In the genomic region with DNA sequence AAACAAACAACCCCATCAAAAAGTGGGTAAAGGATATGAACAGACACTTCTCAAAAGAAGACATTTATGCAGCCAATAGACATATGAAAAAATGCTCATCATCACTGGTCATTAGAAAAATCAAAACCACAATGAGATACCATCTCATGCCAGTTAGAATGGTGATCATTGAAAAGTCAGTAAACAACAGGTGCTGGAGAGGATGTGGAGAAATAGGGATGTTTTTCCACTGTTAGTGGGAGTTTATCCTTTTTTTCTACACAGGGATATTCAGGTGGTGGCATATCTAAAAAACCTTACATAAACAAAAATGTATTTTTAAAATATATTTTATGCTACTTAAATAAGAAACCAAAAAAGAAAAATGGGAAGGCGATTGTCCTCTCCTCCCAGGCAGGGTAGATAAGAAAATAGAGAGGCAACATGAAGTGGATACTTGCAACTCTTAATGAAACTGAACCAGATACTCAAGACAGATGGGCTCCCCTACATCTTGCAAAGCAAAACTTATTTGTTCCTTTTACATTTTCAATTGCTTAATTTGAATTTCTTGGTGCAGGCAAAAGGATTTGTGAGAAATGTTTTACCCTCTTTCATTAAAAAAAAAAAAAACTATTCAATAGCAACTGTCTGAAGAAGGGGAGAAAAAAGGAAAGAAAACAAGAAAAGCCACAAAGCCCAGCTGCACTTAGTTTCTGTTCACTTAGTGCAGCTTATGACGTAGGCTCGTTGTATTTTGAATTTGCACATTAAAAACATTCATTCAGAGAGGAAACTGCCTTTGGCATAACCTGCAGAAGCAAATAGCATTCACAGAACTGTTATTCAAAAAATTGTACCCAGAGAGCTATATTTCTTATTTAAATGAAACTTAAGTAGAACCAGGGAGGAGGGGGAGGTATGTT, we compare ENCODE assay signal across 8 cellular contexts. TPM values are rescaled to one million over a fixed set of nuclear protein-coding genes. Genes with fewer than 3 reads are reported as not detected.
DNase-seq lines count a peak whose midpoint lies in the region; ATAC-seq and TF ChIP-seq lines count a peak whose summit lies in the region.

No MANE protein-coding gene starts in this region.

- 32 to 37% methylated on average over 3 of the region's 3 CpGs for WGBS in lower leg skin, 2 donors

- CTCF ChIA-PET in CD4-positive, alpha-beta T cell (lab: Charles Lee), result interaction anchor here (1.6 kb wide), 1 partner anchor 16 kb away, joined by 6 read pairs; no protein-coding TSS in a partner anchor
- CTCF ChIA-PET in naive thymus-derived CD4-positive, alpha-beta T cell (lab: Charles Lee), result interaction anchor here (0.9 kb wide), 1 partner anchor 22 kb away, joined by 7 read pairs; no protein-coding TSS in a partner anchor

- peak overlapping the region; percentile 38 for H3K9ac ChIP-seq in adipocyte (ENCODE audit: low read length)

- H3K36me3 ChIP-seq in adipocyte (ENCODE audit: control insufficient read depth, insufficient read depth, low read length, severe bottlenecking), result no peaks in the 10 kb centered on the region
- H3K36me3 ChIP-seq in naive thymus-derived CD4-positive, alpha-beta T cell (ENCODE audit: control insufficient read depth in 2 of 3, insufficient read depth in 3 of 3, low read length in 3 of 3), result no peaks in the 10 kb centered on the region

- H3K9me3 ChIP-seq in CD4-positive, alpha-beta T cell (ENCODE audit: control insufficient read depth, low read length), result no peaks in the 10 kb centered on the region
- H3K9me3 ChIP-seq in adipocyte (ENCODE audit: control insufficient read depth, low read length), result no peaks in the 10 kb centered on the region
- H3K9me3 ChIP-seq in naive thymus-derived CD4-positive, alpha-beta T cell (ENCODE audit: control insufficient read depth in 2 of 3, low read length in 3 of 3), result no peaks in the 10 kb centered on the region

- no peaks in the 10 kb centered on the region for H3K9me3 Mint-ChIP-seq in CD4-positive, alpha-beta T cell
- peaks cover 0 to 9% (median 0%) of the 10 kb centered on the region in 11 donors for H3K9me3 Mint-ChIP-seq in naive thymus-derived CD4-positive, alpha-beta T cell

- no peak for TF ChIP-seq CTCF in CD4-positive, alpha-beta T cell (IDR thresholded peaks at IDR 0.05)
- TF ChIP-seq CTCF in lower leg skin (IDR thresholded peaks at IDR 0.05), result no peak

- peak overlapping the region; percentile 84 for H3K27ac Mint-ChIP-seq in CD4-positive, alpha-beta T cell
- H3K27ac Mint-ChIP-seq in naive thymus-derived CD4-positive, alpha-beta T cell, result peak overlapping the region; percentile 80 to 97 (median 89)

- H3K4me1 ChIP-seq in adipocyte (ENCODE audit: control insufficient read depth, insufficient read depth, low read length), result peaks cover 15% of the 10 kb centered on the region
- peaks cover 10 to 25% of the 10 kb centered on the region in 2 donors for H3K4me1 ChIP-seq in naive thymus-derived CD4-positive, alpha-beta T cell (ENCODE audit: control insufficient read depth in 2 of 2, insufficient read depth in 2 of 2, low read length in 2 of 2)

- no peaks in the 10 kb centered on the region for H3K36me3 Mint-ChIP-seq in CD4-positive, alpha-beta T cell (ENCODE audit: low read depth)
- peaks cover 0 to 13% (median 0%) of the 10 kb centered on the region in 5 donors for H3K36me3 Mint-ChIP-seq in naive thymus-derived CD4-positive, alpha-beta T cell

- H3K4me1 Mint-ChIP-seq in CD4-positive, alpha-beta T cell (ENCODE audit: low read depth), result peaks cover 51% of the 10 kb centered on the region
- H3K4me1 Mint-ChIP-seq in naive thymus-derived CD4-positive, alpha-beta T cell, result peaks cover 15 to 53% (median 29%) of the 10 kb centered on the region in 7 donors

- H3K27me3 ChIP-seq in CD4-positive, alpha-beta T cell (ENCODE audit: control insufficient read depth, insufficient read depth, low read length), result no peaks in the 10 kb centered on the region
- H3K27me3 ChIP-seq in adipocyte (replicated peaks; ENCODE audit: control insufficient read depth, insufficient read depth, low read length), result no peaks in the 10 kb centered on the region
- H3K27me3 ChIP-seq in naive thymus-derived CD4-positive, alpha-beta T cell (ENCODE audit: control insufficient read depth in 2 of 2, insufficient read depth in 2 of 2, low read length in 2 of 2), result no peaks in the 10 kb centered on the region

- POLR2A ChIA-PET in CD4-positive, alpha-beta T cell (lab: Charles Lee), result interaction anchor here (0.8 to 3.8 kb wide), 7 partner anchors 12 to 41 kb away, joined by 4 to 15 read pairs (median 6); no protein-coding TSS in a partner anchor
- POLR2A ChIA-PET in naive thymus-derived CD4-positive, alpha-beta T cell (lab: Charles Lee), result interaction anchor here (1.1 kb wide), 1 partner anchor 17 kb away, joined by 3 read pairs; no protein-coding TSS in a partner anchor

- DNase-seq in CD4-positive, alpha-beta T cell, result peak in 1 of 10 experiments; percentile 48
- DNase-seq in adipocyte (ENCODE audit: low read depth) (peak; percentile 49), putamen (ENCODE audit: low spot score) (no peak), lower leg skin (ENCODE audit: low spot score in 2 of 2) (no peak), GDM1 (lab: John Stamatoyannopoulos, UW) (no peak)
- peak in 7 of 9 donors; percentile 55 to 87 (median 81) for DNase-seq in naive thymus-derived CD4-positive, alpha-beta T cell

- H3K4me3 ChIP-seq in adipocyte (ENCODE audit: low read length) (no peak overlapping the region), lower leg skin (ENCODE audit: low read depth, poor library complexity, severe bottlenecking) (no peak overlapping the region)
- H3K4me3 ChIP-seq in naive thymus-derived CD4-positive, alpha-beta T cell (ENCODE audit: low read length), result peak overlapping the region; percentile 8

- H3K27me3 Mint-ChIP-seq in CD4-positive, alpha-beta T cell, result no peaks in the 10 kb centered on the region
- no peaks in the 10 kb centered on the region for H3K27me3 Mint-ChIP-seq in naive thymus-derived CD4-positive, alpha-beta T cell

- H3K4me3 Mint-ChIP-seq in CD4-positive, alpha-beta T cell, result peak overlapping the region; percentile 16
- peak overlapping the region; percentile 12 to 88 (median 56) for H3K4me3 Mint-ChIP-seq in naive thymus-derived CD4-positive, alpha-beta T cell

- TF ChIP-seq POLR2A in lower leg skin (IDR thresholded peaks at IDR 0.05), result no peak

- H3K27ac ChIP-seq in CD4-positive, alpha-beta T cell (ENCODE audit: low read depth, low read length), result peak overlapping the region; percentile 37
- peak overlapping the region; percentile 47 for H3K27ac ChIP-seq in naive thymus-derived CD4-positive, alpha-beta T cell (ENCODE audit: low read depth, low read length)

- intact Hi-C loops in CD4-positive, alpha-beta T cell (cut with DNase I, micrococcal nuclease), result loop anchor here (1.0 to 5.0 kb wide), 4 partner anchors 22 to 60 kb away; partner anchors contain the start of gene RGS1 (in 1 of the 2)
- intact Hi-C loops in naive thymus-derived CD4-positive, alpha-beta T cell (cut with micrococcal nuclease), result loop anchor here (1.0 to 2.0 kb wide), 4 partner anchors 9 to 62 kb away; partner anchors contain the start of gene RGS1 (in 2 of the 2)
- intact Hi-C loops in lower leg skin (cut with DNase I; ENCODE audit: low total_unique reads), result no loop called here

- ATAC-seq in CD4-positive, alpha-beta T cell (ENCODE audit: poor library complexity), result peak; percentile 87
- peak; percentile 86 for ATAC-seq in GM19455 (IDR thresholded peaks at IDR 0.05; ENCODE audit: unreplicated experiment)
- peak; percentile 78 for ATAC-seq in HG03442 (IDR thresholded peaks at IDR 0.05; ENCODE audit: unreplicated experiment)
- peak; percentile 88 for ATAC-seq in naive thymus-derived CD4-positive, alpha-beta T cell

RNA-seq across cellular contexts. Expression of gene RGS1, which starts 36.9 kb away (rescaled TPM):
- 100 to 1,000 TPM; 428 to 429 TPM for total RNA-seq in CD4-positive, alpha-beta T cell
- 100 to 1,000 TPM in 2 of 5 experiments, 10 to 100 TPM in 1, 1 to 10 TPM in 2; 3.4 to 607 (median 22.1) TPM for total RNA-seq in naive thymus-derived CD4-positive, alpha-beta T cell
- 10 to 100 TPM in 1 of 2 donors, 1 to 10 TPM in 1; 3.4 to 14.3 TPM for polyA plus RNA-seq in naive thymus-derived CD4-positive, alpha-beta T cell
- 10 to 100 TPM; 23.9 to 85.6 (median 53.1) TPM for total RNA-seq in lower leg skin

Comparison
In these comparisons a context has a peak if more than half of its experiments do, and no peak if none do; other contexts are left out.
1. DNase-seq: peak in adipocyte (single experiment) and naive thymus-derived CD4-positive, alpha-beta T cell (7 of 9); none in putamen (single experiment), lower leg skin (0 of 2) and GDM1 (single experiment).
2. Peak in every context shown above with its lines, with median percentiles within 50 percentile points of each other: ATAC-seq.